Comparison of ENCODE assay signal across 10 cellular contexts in genomic region chr9:126411948-126412284, GRCh38.
A peak's percentile ranks its signal among the peaks of the same experiment; 100 is the strongest.
DNase-seq lines count a peak whose midpoint lies in the region; ATAC-seq and TF ChIP-seq lines count a peak whose summit lies in the region.
"Had no signal": no experiment of that assay in that cellular context is flagged by ENCODE, and none has a peak within 500 bp of the region (broad histone marks: within the 10 kb centered on the region; RNA-seq: fewer than 3 reads in every experiment).

No MANE protein-coding gene starts in this region.

- H4K20me1 ChIP-seq in KMS-11 (ENCODE audit: insufficient read depth), result no peaks in the 10 kb centered on the region

- peaks cover 44% of the 10 kb centered on the region for H3K4me1 ChIP-seq in KMS-11 (ENCODE audit: low read depth, poor library complexity, severe bottlenecking)

- POLR2A ChIA-PET in activated CD4-positive, alpha-beta memory T cell treated with anti-CD3 and anti-CD28 coated beads, Interleukin-2, amount 10 ng/mL, durations not matched to agents 7 days and 5 days (lab: Charles Lee), result interaction anchor here (0.8 to 2.3 kb wide), 4 partner anchors 13 to 59 kb away, joined by 3 to 13 read pairs (median 5); no protein-coding TSS in a partner anchor

- no peak overlapping the region for H3K4me3 ChIP-seq in KMS-11 (IDR thresholded peaks at IDR 0.05; ENCODE audit: insufficient read depth, low read depth, low read length)

- no peaks in the 10 kb centered on the region for H3K36me3 Mint-ChIP-seq in activated naive CD4-positive, alpha-beta T cell treated with anti-CD3 and anti-CD28 coated beads, Interleukin-2, amount 50 U/mL, for 24 hours
- H3K36me3 Mint-ChIP-seq in activated CD4-positive, alpha-beta memory T cell treated with anti-CD3 and anti-CD28 coated beads, Interleukin-2, amount 10 ng/mL, durations not matched to agents 7 days and 5 days (ENCODE audit: low read depth), result no peaks in the 10 kb centered on the region

- no peaks in the 10 kb centered on the region for H3K27me3 ChIP-seq in KMS-11 (ENCODE audit: insufficient read depth, low read depth)

- peak overlapping the region; percentile 77 for H3K4me3 Mint-ChIP-seq in activated naive CD4-positive, alpha-beta T cell treated with anti-CD3 and anti-CD28 coated beads, Interleukin-2, amount 50 U/mL, for 24 hours
- peak overlapping the region; percentile 44 for H3K4me3 Mint-ChIP-seq in activated CD4-positive, alpha-beta memory T cell treated with anti-CD3 and anti-CD28 coated beads, Interleukin-2, amount 10 ng/mL, durations not matched to agents 7 days and 5 days

- peaks cover 41% of the 10 kb centered on the region for H3K4me1 Mint-ChIP-seq in activated naive CD4-positive, alpha-beta T cell treated with anti-CD3 and anti-CD28 coated beads, Interleukin-2, amount 50 U/mL, for 24 hours
- peaks cover 30% of the 10 kb centered on the region for H3K4me1 Mint-ChIP-seq in activated CD4-positive, alpha-beta memory T cell treated with anti-CD3 and anti-CD28 coated beads, Interleukin-2, amount 10 ng/mL, durations not matched to agents 7 days and 5 days

- H3K36me3 ChIP-seq in KMS-11 (ENCODE audit: insufficient read depth), result no peaks in the 10 kb centered on the region

- CTCF ChIA-PET in activated CD4-positive, alpha-beta memory T cell treated with anti-CD3 and anti-CD28 coated beads, Interleukin-2, amount 10 ng/mL, durations not matched to agents 7 days and 5 days (lab: Charles Lee), result interaction anchor here (1.2 to 3.6 kb wide), 2 partner anchors 13 to 15 kb away, joined by 3 to 19 read pairs; no protein-coding TSS in a partner anchor

- H3K9me3 Mint-ChIP-seq in activated naive CD4-positive, alpha-beta T cell treated with anti-CD3 and anti-CD28 coated beads, Interleukin-2, amount 50 U/mL, for 24 hours, result no peaks in the 10 kb centered on the region
- H3K9me3 Mint-ChIP-seq in activated CD4-positive, alpha-beta memory T cell treated with anti-CD3 and anti-CD28 coated beads, Interleukin-2, amount 10 ng/mL, durations not matched to agents 7 days and 5 days, result no peaks in the 10 kb centered on the region

- H3K9ac ChIP-seq in KMS-11, result no peak overlapping the region

- H3K4me2 ChIP-seq in KMS-11, result peak overlapping the region; percentile 66

- H3K27ac Mint-ChIP-seq in activated naive CD4-positive, alpha-beta T cell treated with anti-CD3 and anti-CD28 coated beads, Interleukin-2, amount 50 U/mL, for 24 hours, result peak overlapping the region; percentile 93
- H3K27ac Mint-ChIP-seq in activated CD4-positive, alpha-beta memory T cell treated with anti-CD3 and anti-CD28 coated beads, Interleukin-2, amount 10 ng/mL, durations not matched to agents 7 days and 5 days, result peak overlapping the region; percentile 87

- peak overlapping the region; percentile 10; the same call in 1 of the 2 replicates for H3K27ac ChIP-seq in KMS-11

- no peak for ATAC-seq in GM18873 (IDR thresholded peaks at IDR 0.05; ENCODE audit: low FRiP score, unreplicated experiment)
- no peak for ATAC-seq in HG03521 (IDR thresholded peaks at IDR 0.05; ENCODE audit: unreplicated experiment)

- no peak overlapping the region for H2AFZ ChIP-seq in KMS-11 (ENCODE audit: low read depth)

- no peak for DNase-seq in activated naive CD4-positive, alpha-beta T cell treated with anti-CD3 and anti-CD28 coated beads, Interleukin-2, amount 50 U/mL, for 16 hours
- DNase-seq in activated CD4-positive, alpha-beta memory T cell treated with anti-CD3 and anti-CD28 coated beads, Interleukin-2, amount 10 ng/mL, durations not matched to agents 7 days and 5 days, result no peak
- DNase-seq in NCI-H2227 treated with DMSO at 0.1 percent for 48 hours (lab: John Stamatoyannopoulos, UW) (no peak), ureter (ENCODE audit: low spot score) (no peak)
- DNase-seq: caudate nucleus, hypothalamus had no signal

- no peak for TF ChIP-seq CTCF in KMS-11 (conservative IDR thresholded peaks at IDR 0.05; ENCODE audit: low read depth, low read length)

- no peaks in the 10 kb centered on the region for H3K79me2 ChIP-seq in KMS-11 (ENCODE audit: insufficient read depth, low read depth)

- H3K27me3 Mint-ChIP-seq in activated naive CD4-positive, alpha-beta T cell treated with anti-CD3 and anti-CD28 coated beads, Interleukin-2, amount 50 U/mL, for 24 hours, result no peaks in the 10 kb centered on the region
- no peaks in the 10 kb centered on the region for H3K27me3 Mint-ChIP-seq in activated CD4-positive, alpha-beta memory T cell treated with anti-CD3 and anti-CD28 coated beads, Interleukin-2, amount 10 ng/mL, durations not matched to agents 7 days and 5 days
